1 cellular context compared by ENCODE assay signal in the genomic region with DNA sequence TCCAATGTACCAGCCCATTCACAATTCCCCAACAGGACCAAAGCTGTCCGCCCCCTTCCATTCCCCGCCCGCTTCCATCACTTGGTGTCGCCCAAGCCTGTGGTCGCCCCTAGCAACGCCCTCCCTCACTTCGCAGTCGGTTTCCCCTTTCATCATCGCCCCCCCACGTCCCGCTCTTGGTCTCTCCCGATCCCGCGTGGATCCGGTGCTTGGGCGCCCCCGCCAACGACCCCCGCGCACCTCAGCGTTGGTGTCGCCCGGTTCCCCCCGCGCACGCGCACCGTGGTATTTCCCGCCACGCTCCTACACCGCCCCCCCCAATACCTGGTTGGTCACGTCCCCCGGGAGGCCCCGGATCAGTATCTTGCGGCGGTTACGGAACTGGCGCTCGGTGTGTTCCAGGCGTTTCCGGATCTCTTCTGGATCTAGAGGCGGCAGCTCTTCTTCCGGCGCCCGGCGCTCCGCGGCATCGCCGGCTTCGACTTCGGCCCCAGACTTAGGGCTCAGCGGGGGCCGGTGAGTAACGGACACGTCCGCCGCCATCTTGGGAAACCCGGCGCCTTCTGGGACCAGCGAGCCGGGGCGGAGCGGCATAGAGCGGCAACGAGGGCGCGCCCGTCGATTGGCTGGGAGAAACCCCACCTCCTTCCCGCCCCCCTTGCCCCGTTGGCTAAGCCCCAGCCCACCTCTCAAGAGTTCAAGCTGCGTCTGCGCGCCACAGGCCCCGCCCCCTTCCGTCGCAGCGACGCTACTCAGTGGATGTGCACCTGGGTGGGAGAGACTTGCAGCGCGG.
TF ChIP-seq lines count a peak whose summit lies in the region.

A gene with protein sequence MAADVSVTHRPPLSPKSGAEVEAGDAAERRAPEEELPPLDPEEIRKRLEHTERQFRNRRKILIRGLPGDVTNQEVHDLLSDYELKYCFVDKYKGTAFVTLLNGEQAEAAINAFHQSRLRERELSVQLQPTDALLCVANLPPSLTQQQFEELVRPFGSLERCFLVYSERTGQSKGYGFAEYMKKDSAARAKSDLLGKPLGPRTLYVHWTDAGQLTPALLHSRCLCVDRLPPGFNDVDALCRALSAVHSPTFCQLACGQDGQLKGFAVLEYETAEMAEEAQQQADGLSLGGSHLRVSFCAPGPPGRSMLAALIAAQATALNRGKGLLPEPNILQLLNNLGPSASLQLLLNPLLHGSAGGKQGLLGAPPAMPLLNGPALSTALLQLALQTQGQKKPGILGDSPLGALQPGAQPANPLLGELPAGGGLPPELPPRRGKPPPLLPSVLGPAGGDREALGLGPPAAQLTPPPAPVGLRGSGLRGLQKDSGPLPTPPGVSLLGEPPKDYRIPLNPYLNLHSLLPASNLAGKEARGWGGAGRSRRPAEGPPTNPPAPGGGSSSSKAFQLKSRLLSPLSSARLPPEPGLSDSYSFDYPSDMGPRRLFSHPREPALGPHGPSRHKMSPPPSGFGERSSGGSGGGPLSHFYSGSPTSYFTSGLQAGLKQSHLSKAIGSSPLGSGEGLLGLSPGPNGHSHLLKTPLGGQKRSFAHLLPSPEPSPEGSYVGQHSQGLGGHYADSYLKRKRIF (minus strand): TSS at position 565 of the 793 bp plus-strand sequence. CDS start 22 bp downstream, at position 543.

TF ChIP-seq in HepG2, 621 proteins besides CTCF, POLR2A, EP300 and RAD21 (continued from another document and continues in another):
- TF ChIP-seq, protein P1, sequence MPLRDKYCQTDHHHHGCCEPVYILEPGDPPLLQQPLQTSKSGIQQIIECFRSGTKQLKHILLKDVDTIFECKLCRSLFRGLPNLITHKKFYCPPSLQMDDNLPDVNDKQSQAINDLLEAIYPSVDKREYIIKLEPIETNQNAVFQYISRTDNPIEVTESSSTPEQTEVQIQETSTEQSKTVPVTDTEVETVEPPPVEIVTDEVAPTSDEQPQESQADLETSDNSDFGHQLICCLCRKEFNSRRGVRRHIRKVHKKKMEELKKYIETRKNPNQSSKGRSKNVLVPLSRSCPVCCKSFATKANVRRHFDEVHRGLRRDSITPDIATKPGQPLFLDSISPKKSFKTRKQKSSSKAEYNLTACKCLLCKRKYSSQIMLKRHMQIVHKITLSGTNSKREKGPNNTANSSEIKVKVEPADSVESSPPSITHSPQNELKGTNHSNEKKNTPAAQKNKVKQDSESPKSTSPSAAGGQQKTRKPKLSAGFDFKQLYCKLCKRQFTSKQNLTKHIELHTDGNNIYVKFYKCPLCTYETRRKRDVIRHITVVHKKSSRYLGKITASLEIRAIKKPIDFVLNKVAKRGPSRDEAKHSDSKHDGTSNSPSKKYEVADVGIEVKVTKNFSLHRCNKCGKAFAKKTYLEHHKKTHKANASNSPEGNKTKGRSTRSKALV (CRISPR knock-in tag; IDR thresholded peaks at IDR 0.05), result no peak
- TF ChIP-seq FOXK1 (CRISPR knock-in tag; IDR thresholded peaks at IDR 0.05; ENCODE audit: borderline replicate concordance, low read depth) (no peak), ZNF160 (CRISPR knock-in tag; IDR thresholded peaks at IDR 0.05) (peak; percentile 88), ZNF136 (CRISPR knock-in tag; IDR thresholded peaks at IDR 0.05; ENCODE audit: low read depth) (0 out of 2 replicates have a peak, but pooled peaks have one; percentile 47), RFXANK (CRISPR knock-in tag; IDR thresholded peaks at IDR 0.05) (0 out of 2 replicates have a peak, but pooled peaks have one; percentile 40), AGO1 (IDR thresholded peaks at IDR 0.05; ENCODE audit: low read depth, low read length, poor library complexity, severe bottlenecking) (peak; percentile 54), TRIM24 (CRISPR knock-in tag; IDR thresholded peaks at IDR 0.05) (no peak), ZNF20 (CRISPR knock-in tag; IDR thresholded peaks at IDR 0.05) (no peak), NONO (IDR thresholded peaks at IDR 0.05) (no peak), NONO (CRISPR knock-in tag; conservative IDR thresholded peaks at IDR 0.05) (peak; percentile 49), SATB2 (CRISPR knock-in tag; IDR thresholded peaks at IDR 0.05) (no peak), SALL1 (CRISPR knock-in tag; IDR thresholded peaks at IDR 0.05) (peak; percentile 71; the same call in 1 of the 2 replicates), ZNF652 (CRISPR knock-in tag; IDR thresholded peaks at IDR 0.05; ENCODE audit: borderline replicate concordance, low read depth) (no peak), IRF2 (CRISPR knock-in tag; IDR thresholded peaks at IDR 0.05) (no peak; the same call in 1 of the 2 replicates), NFIB (CRISPR knock-in tag; IDR thresholded peaks at IDR 0.05; ENCODE audit: borderline replicate concordance) (no peak), PITX1 (CRISPR knock-in tag; IDR thresholded peaks at IDR 0.05) (no peak; the same call in 1 of the 2 replicates), ZNF768 (CRISPR knock-in tag; IDR thresholded peaks at IDR 0.05) (peak; percentile 42; the same call in 1 of the 2 replicates), SNAI1 (CRISPR knock-in tag; IDR thresholded peaks at IDR 0.05; ENCODE audit: borderline replicate concordance) (no peak), ZNF724P (CRISPR knock-in tag; IDR thresholded peaks at IDR 0.05; ENCODE audit: borderline replicate concordance) (no peak; the same call in 1 of the 2 replicates), MAF1 (CRISPR knock-in tag; IDR thresholded peaks at IDR 0.05; ENCODE audit: borderline replicate concordance) (0 out of 2 replicates have a peak, but pooled peaks have one; percentile 77), ZUFSP (CRISPR knock-in tag; IDR thresholded peaks at IDR 0.05; ENCODE audit: borderline replicate concordance) (no peak), SMC3 (IDR thresholded peaks at IDR 0.05; ENCODE audit: low read length) (no peak), ZBTB4 (CRISPR knock-in tag; IDR thresholded peaks at IDR 0.05; ENCODE audit: borderline replicate concordance) (peak; percentile 45; the same call in 1 of the 2 replicates), XBP1 (CRISPR knock-in tag; IDR thresholded peaks at IDR 0.05) (no peak), RNF2 (conservative IDR thresholded peaks at IDR 0.05; ENCODE audit: low read depth) (no peak; the same call in 1 of the 2 replicates), TGIF2 (CRISPR knock-in tag; IDR thresholded peaks at IDR 0.05) (peak; percentile 84; the same call in 1 of the 2 replicates), ZNF790 (CRISPR knock-in tag; IDR thresholded peaks at IDR 0.05; ENCODE audit: borderline replicate concordance) (no peak), SNAPC5 (CRISPR knock-in tag; IDR thresholded peaks at IDR 0.05; ENCODE audit: borderline replicate concordance) (no peak), ZNF460 (CRISPR knock-in tag; IDR thresholded peaks at IDR 0.05; ENCODE audit: borderline replicate concordance) (no peak), ZNF639 (CRISPR knock-in tag; conservative IDR thresholded peaks at IDR 0.05) (peak; percentile 62; the same call in 1 of the 2 replicates)
- TF ChIP-seq, protein P2, sequence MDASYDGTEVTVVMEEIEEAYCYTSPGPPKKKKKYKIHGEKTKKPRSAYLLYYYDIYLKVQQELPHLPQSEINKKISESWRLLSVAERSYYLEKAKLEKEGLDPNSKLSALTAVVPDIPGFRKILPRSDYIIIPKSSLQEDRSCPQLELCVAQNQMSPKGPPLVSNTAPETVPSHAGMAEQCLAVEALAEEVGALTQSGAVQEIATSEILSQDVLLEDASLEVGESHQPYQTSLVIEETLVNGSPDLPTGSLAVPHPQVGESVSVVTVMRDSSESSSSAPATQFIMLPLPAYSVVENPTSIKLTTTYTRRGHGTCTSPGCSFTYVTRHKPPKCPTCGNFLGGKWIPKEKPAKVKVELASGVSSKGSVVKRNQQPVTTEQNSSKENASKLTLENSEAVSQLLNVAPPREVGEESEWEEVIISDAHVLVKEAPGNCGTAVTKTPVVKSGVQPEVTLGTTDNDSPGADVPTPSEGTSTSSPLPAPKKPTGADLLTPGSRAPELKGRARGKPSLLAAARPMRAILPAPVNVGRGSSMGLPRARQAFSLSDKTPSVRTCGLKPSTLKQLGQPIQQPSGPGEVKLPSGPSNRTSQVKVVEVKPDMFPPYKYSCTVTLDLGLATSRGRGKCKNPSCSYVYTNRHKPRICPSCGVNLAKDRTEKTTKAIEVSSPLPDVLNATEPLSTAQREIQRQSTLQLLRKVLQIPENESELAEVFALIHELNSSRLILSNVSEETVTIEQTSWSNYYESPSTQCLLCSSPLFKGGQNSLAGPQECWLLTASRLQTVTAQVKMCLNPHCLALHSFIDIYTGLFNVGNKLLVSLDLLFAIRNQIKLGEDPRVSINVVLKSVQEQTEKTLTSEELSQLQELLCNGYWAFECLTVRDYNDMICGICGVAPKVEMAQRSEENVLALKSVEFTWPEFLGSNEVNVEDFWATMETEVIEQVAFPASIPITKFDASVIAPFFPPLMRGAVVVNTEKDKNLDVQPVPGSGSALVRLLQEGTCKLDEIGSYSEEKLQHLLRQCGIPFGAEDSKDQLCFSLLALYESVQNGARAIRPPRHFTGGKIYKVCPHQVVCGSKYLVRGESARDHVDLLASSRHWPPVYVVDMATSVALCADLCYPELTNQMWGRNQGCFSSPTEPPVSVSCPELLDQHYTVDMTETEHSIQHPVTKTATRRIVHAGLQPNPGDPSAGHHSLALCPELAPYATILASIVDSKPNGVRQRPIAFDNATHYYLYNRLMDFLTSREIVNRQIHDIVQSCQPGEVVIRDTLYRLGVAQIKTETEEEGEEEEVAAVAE (CRISPR knock-in tag; IDR thresholded peaks at IDR 0.05; ENCODE audit: borderline replicate concordance), result no peak
- TF ChIP-seq, protein P3, sequence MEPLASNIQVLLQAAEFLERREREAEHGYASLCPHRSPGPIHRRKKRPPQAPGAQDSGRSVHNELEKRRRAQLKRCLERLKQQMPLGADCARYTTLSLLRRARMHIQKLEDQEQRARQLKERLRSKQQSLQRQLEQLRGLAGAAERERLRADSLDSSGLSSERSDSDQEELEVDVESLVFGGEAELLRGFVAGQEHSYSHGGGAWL (CRISPR knock-in tag; IDR thresholded peaks at IDR 0.05), result peak; percentile 26; the same call in 1 of the 2 replicates
- TF ChIP-seq, protein P4, sequence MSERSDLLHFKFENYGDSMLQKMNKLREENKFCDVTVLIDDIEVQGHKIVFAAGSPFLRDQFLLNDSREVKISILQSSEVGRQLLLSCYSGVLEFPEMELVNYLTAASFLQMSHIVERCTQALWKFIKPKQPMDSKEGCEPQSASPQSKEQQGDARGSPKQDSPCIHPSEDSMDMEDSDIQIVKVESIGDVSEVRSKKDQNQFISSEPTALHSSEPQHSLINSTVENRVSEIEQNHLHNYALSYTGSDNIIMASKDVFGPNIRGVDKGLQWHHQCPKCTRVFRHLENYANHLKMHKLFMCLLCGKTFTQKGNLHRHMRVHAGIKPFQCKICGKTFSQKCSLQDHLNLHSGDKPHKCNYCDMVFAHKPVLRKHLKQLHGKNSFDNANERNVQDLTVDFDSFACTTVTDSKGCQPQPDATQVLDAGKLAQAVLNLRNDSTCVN (CRISPR knock-in tag; IDR thresholded peaks at IDR 0.05; ENCODE audit: borderline replicate concordance), result peak; percentile 26; the same call in 1 of the 2 replicates
- TF ChIP-seq, protein P5, sequence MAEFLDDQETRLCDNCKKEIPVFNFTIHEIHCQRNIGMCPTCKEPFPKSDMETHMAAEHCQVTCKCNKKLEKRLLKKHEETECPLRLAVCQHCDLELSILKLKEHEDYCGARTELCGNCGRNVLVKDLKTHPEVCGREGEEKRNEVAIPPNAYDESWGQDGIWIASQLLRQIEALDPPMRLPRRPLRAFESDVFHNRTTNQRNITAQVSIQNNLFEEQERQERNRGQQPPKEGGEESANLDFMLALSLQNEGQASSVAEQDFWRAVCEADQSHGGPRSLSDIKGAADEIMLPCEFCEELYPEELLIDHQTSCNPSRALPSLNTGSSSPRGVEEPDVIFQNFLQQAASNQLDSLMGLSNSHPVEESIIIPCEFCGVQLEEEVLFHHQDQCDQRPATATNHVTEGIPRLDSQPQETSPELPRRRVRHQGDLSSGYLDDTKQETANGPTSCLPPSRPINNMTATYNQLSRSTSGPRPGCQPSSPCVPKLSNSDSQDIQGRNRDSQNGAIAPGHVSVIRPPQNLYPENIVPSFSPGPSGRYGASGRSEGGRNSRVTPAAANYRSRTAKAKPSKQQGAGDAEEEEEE (CRISPR knock-in tag; IDR thresholded peaks at IDR 0.05; ENCODE audit: borderline replicate concordance), result 0 out of 2 replicates have a peak, but pooled peaks have one; percentile 71
